ENCODE assay signal across 1 cellular context in genomic region chr6:107534762-107535161, GRCh38.
TF ChIP-seq lines count a peak whose summit lies in the region.

No MANE protein-coding gene starts in this region.

TF ChIP-seq in WTC11, 78 proteins besides CTCF, POLR2A, EP300 and RAD21 (continued from another document):
- TF ChIP-seq MAX (CRISPR knock-in tag; IDR thresholded peaks at IDR 0.05) (no peak), GRHL2 (CRISPR knock-in tag; IDR thresholded peaks at IDR 0.05; ENCODE audit: insufficient replicate concordance, severe bottlenecking) (no peak), ZNF425 (CRISPR knock-in tag; conservative IDR thresholded peaks at IDR 0.05) (no peak), ATF2 (CRISPR knock-in tag; IDR thresholded peaks at IDR 0.05; ENCODE audit: borderline replicate concordance, low read depth) (no peak)
